Comparison of ENCODE assay signal across 4 cellular contexts in the genomic region with DNA sequence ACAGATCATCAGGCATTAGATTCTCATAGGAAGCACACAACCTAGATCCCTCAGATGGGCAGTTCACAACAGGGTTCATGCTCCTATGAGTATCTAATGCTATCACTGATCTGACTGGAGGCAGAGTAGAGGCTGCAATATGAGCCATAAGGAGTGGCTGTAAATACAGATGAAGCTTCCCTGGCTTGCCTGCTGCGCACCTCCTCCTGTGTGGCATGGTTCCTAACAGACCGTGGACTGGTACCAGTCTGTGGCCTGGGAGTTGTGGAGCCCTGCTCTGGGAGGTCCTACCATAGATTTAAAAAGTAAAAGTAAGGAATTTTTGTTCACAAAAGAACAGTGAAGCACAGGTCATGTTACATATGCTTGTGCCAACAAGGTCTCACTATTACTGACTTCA. TPM values are rescaled to one million over a fixed set of nuclear protein-coding genes. Genes with fewer than 3 reads are reported as not detected.
"Had no signal": no experiment of that assay in that cellular context is flagged by ENCODE, and none has a peak within 500 bp of the region (broad histone marks: within the 10 kb centered on the region; RNA-seq: fewer than 3 reads in every experiment).

No MANE protein-coding gene starts in this region.

RNA-seq across cellular contexts. Expression of gene POTEJ, which starts 27.7 kb away (rescaled TPM):
- total RNA-seq: LHCN-M2, M059J, MCF 10A, NCI-H460 had no signal

RNA-seq across cellular contexts. Expression of gene CFC1, which starts 39.6 kb away (rescaled TPM):
- total RNA-seq: LHCN-M2, M059J, MCF 10A, NCI-H460 had no signal
